ENCODE assay signal across 26 cellular contexts in genomic region chr2:186740266-186740665, GRCh38.
"Had no signal": no experiment of that assay in that cellular context is flagged by ENCODE, and none has a peak within 500 bp of the region (broad histone marks: within the 10 kb centered on the region; RNA-seq: fewer than 3 reads in every experiment).

No MANE protein-coding gene starts in this region.

- H3K9ac ChIP-seq: KMS-11, SK-N-SH had no signal

- H3K4me2 ChIP-seq: KMS-11, SK-N-SH had no signal

- DNase-seq: Kasumi-1; NCI-H1092; NCI-H1105 treated with DMSO at 0.1 percent for 48 hours; NCI-H1417 treated with DMSO at 0.1 percent for 48 hours; NCI-H146; NCI-H1694 treated with DMSO at 0.1 percent for 48 hours; NCI-H1930; NCI-H2081; NCI-H2171; NCI-H226; NCI-H446; NCI-H510A; NCI-H524 treated with DMSO at 0.1 percent for 48 hours; NCI-H69; NCI-H774; NK-92 treated with Interleukin-12 subunit alpha and Interleukin-12 subunit beta, amount 100 ng/mL, for 24 hours; PC-3; SHP77; SK-N-SH; SW 1271; T-cell had no signal

- H3K27ac ChIP-seq: HL-60, KMS-11, RWPE1 had no signal

- H3K9me3 ChIP-seq: SK-N-SH had no signal

- ATAC-seq: Panc1, PC-3, T-cell had no signal

- FAIRE-seq: HTR-8/SVneo had no signal
